In genomic region chr3:623914-624545, GRCh38 we compare ENCODE assay signal across 30 cellular contexts.
"Had no signal": no experiment of that assay in that cellular context is flagged by ENCODE, and none has a peak within 500 bp of the region (broad histone marks: within the 10 kb centered on the region; RNA-seq: fewer than 3 reads in every experiment).

No MANE protein-coding gene starts in this region.

- DNase-seq: naive thymus-derived CD8-positive, alpha-beta T cell; nephron progenitor cell; occipital lobe; ovary; posterior cingulate gyrus; psoas muscle; right cardiac atrium; spleen; stimulated activated CD4-positive, alpha-beta T cell treated with anti-CD3 and anti-CD28 coated beads, Interleukin-12 subunit alpha, Interleukin-12 subunit beta, amount 100 ng/mL, for 4 hours; stimulated activated CD4-positive, alpha-beta T cell treated with anti-CD3 and anti-CD28 coated beads, Interleukin-1b, Interleukin-23, amount 100 ng/mL, for 48 hours; stimulated activated CD4-positive, alpha-beta T cell treated with anti-CD3 and anti-CD28 coated beads, Interleukin-4, amount 100 ng/mL, for 1 hour; stimulated activated CD4-positive, alpha-beta T cell treated with anti-CD3 and anti-CD28 coated beads, Interleukin-4, amount 100 ng/mL, for 4 hours; stimulated activated CD8-positive, alpha-beta memory T cell treated with anti-CD3 and anti-CD28 coated beads, Interleukin-4, amount 100 ng/mL, for 48 hours; stimulated activated naive CD4-positive, alpha-beta T cell; stimulated activated naive CD8-positive, alpha-beta T cell treated with anti-CD3 and anti-CD28 coated beads, Interleukin-15, amount 100 ng/mL, for 72 hours; stimulated activated naive CD8-positive, alpha-beta T cell treated with anti-CD3 and anti-CD28 coated beads, Interleukin-15, Interleukin-2, amounts not matched to agents 100 U/mL and 50 U/mL, for 24 hours; substantia nigra; testis; tibial artery; transverse colon; upper lobe of right lung; uterus had no signal

- H3K9ac ChIP-seq: neural progenitor cell, parathyroid adenoma had no signal

- H3K27ac ChIP-seq: neural progenitor cell, ovary, parathyroid adenoma, psoas muscle, skin epidermis, spleen, suprapubic skin, testis, tibial artery, transverse colon, upper lobe of right lung, uterus had no signal

- H3K36me3 ChIP-seq: neural progenitor cell, ovary, spleen, suprapubic skin, tibial artery, transverse colon, upper lobe of right lung, uterus had no signal

- H2AFZ ChIP-seq: neural progenitor cell, parathyroid adenoma had no signal

- H3K9me3 ChIP-seq: ovary, psoas muscle, spleen, suprapubic skin, testis, tibial artery, transverse colon, upper lobe of right lung, uterus had no signal

- H3K27me3 ChIP-seq: neural progenitor cell, ovary, spleen, suprapubic skin, testis, tibial artery, transverse colon, upper lobe of right lung, uterus had no signal

- H3K4me3 ChIP-seq: neural progenitor cell, ovary, psoas muscle, skin epidermis, smooth muscle cell, spleen, suprapubic skin, testis, tibial artery, transverse colon, upper lobe of right lung, uterus had no signal

- H3K4me2 ChIP-seq: neural progenitor cell, smooth muscle cell had no signal

- ATAC-seq: naive thymus-derived CD8-positive, alpha-beta T cell; natural killer cell treated with Interleukin-12 subunit alpha and Interleukin-12 subunit beta and Interleukin-15 and Interleukin-18, amount 100 ng/mL, for 72 hours; psoas muscle; right cardiac atrium; sciatic nerve; stimulated activated memory B cell treated with anti-CD40 and anti-IgM and Interleukin-4, amounts not matched to agents 10 μg/mL and 1 μg/mL and 100 μg/mL, for 72 hours; stimulated activated naive CD8-positive, alpha-beta T cell treated with anti-CD3 and anti-CD28 coated beads, Interleukin-15, amount 100 ng/mL, for 72 hours; stimulated activated naive CD8-positive, alpha-beta T cell treated with anti-CD3 and anti-CD28 coated beads, Interleukin-15, Interleukin-2, amounts not matched to agents 100 U/mL and 50 U/mL, for 24 hours; upper lobe of right lung had no signal

- H3K4me1 ChIP-seq: neural progenitor cell, parathyroid adenoma, psoas muscle, spleen, suprapubic skin, testis, tibial artery, transverse colon, upper lobe of right lung, uterus had no signal
